Comparison of ENCODE assay signal across 8 cellular contexts in the genomic region with DNA sequence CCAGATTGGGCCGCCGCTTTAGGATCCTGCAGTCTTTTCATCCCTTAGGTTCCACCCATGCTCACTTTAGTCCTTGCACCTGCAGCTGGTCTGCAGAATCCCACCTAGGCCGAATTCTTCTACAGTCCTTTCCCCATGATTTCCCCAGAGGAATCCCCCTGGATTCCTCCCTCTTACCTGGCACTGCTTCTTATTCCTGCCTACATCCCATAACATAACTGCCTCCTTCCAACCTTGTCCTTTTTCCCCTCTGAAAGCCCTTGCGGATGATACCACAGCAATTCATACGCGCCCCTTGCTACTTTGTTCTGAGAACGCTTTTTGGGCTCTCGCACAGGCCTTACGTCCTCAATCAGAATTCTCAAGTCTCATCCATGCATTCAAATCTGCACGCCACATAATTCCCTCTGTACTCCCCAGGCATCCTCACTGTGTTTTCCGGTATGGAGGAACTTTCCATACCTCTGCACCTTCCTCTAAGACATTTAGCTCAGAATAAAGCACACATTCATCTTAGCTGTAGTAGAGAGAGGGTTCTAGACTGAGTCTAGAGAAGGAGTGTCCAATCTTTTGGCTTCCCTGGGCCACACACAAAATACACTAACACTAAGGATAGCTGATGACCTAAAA. TPM values are rescaled to one million over a fixed set of nuclear protein-coding genes. Genes with fewer than 3 reads are reported as not detected.
DNase-seq lines count a peak whose midpoint lies in the region; ATAC-seq and TF ChIP-seq lines count a peak whose summit lies in the region.

No MANE protein-coding gene starts in this region.

- POLR2A ChIA-PET in CD8-positive, alpha-beta memory T cell (lab: Charles Lee) = interaction anchor here (1.0 kb wide), 1 partner anchor 14 kb away, joined by 3 read pairs; no protein-coding TSS in a partner anchor
- POLR2A ChIA-PET in activated CD8-positive, alpha-beta T cell treated with anti-CD3 and anti-CD28 coated beads for 36 hours (lab: Charles Lee) = interaction anchor here (1.0 kb wide), 1 partner anchor 14 kb away, joined by 3 read pairs; the partner anchor contains the start of gene GPR176

- DNase-seq in CD8-positive, alpha-beta memory T cell = peak in 1 of 5 donors; percentile 5
- peak; percentile 11 for DNase-seq in activated CD8-positive, alpha-beta T cell treated with anti-CD3 and anti-CD28 coated beads for 36 hours
- peak; percentile 16 for DNase-seq in globus pallidus (ENCODE audit: low spot score)
- no peak for DNase-seq in ovary
- DNase-seq in germinal center (ENCODE audit: low spot score) = no peak
- DNase-seq in stimulated activated CD8-positive, alpha-beta memory T cell treated with anti-CD3 and anti-CD28 coated beads, Interleukin-4, amount 100 ng/mL, for 48 hours = no peak
- no peak for DNase-seq in posterior cingulate gyrus

- TF ChIP-seq POLR2A in ovary (IDR thresholded peaks at IDR 0.05) = no peak

- H3K27ac Mint-ChIP-seq in CD8-positive, alpha-beta memory T cell = peak overlapping the region in 7 of 8 donors; percentile 10 to 87 (median 77)
- H3K27ac Mint-ChIP-seq in activated CD8-positive, alpha-beta T cell treated with anti-CD3 and anti-CD28 coated beads for 36 hours = peak overlapping the region; percentile 74

- intact Hi-C loops in activated CD8-positive, alpha-beta T cell treated with anti-CD3 and anti-CD28 coated beads for 36 hours (cut with micrococcal nuclease) = loop anchor here (5.0 kb wide), 1 partner anchor 152 kb away; the partner anchor contains the start of gene FSIP1
- intact Hi-C loops in ovary (cut with DNase I) = no loop called here
- intact Hi-C loops in posterior cingulate gyrus (cut with DNase I) = loop anchor here (1.0 to 5.0 kb wide), 3 partner anchors 14 to 152 kb away; partner anchors contain the start of genes FSIP1 and GPR176

- H3K4me1 ChIP-seq in CD8-positive, alpha-beta memory T cell (ENCODE audit: insufficient read depth, low read length) = peaks cover 7% of the 10 kb centered on the region
- peaks cover 7% of the 10 kb centered on the region for H3K4me1 ChIP-seq in ovary (ENCODE audit: insufficient read depth)

- peaks cover 28 to 51% (median 49%) of the 10 kb centered on the region in 3 donors for H3K4me1 Mint-ChIP-seq in CD8-positive, alpha-beta memory T cell
- H3K4me1 Mint-ChIP-seq in activated CD8-positive, alpha-beta T cell treated with anti-CD3 and anti-CD28 coated beads for 36 hours (ENCODE audit: low read depth) = peaks cover 25% of the 10 kb centered on the region

- H3K27me3 ChIP-seq in CD8-positive, alpha-beta memory T cell (ENCODE audit: insufficient read depth, low read length, poor library complexity, severe bottlenecking) = no peaks in the 10 kb centered on the region
- H3K27me3 ChIP-seq in ovary = no peaks in the 10 kb centered on the region

- WGBS in ovary, 3 donors = 3 to 8% (median 6%) methylated on average over 11 of the region's 11 CpGs

- peak overlapping the region; percentile 48 for H3K27ac ChIP-seq in CD8-positive, alpha-beta memory T cell (ENCODE audit: low read depth, low read length)
- H3K27ac ChIP-seq in ovary = peak overlapping the region; percentile 33 to 81

- no peak for TF ChIP-seq CTCF in activated CD8-positive, alpha-beta T cell treated with anti-CD3 and anti-CD28 coated beads for 36 hours (IDR thresholded peaks at IDR 0.05)
- TF ChIP-seq CTCF in ovary (IDR thresholded peaks at IDR 0.05) = no peak

- peaks cover 0 to 11% (median 9%) of the 10 kb centered on the region in 3 donors for H3K36me3 Mint-ChIP-seq in CD8-positive, alpha-beta memory T cell
- H3K36me3 Mint-ChIP-seq in activated CD8-positive, alpha-beta T cell treated with anti-CD3 and anti-CD28 coated beads for 36 hours (ENCODE audit: low read depth) = peaks cover 8% of the 10 kb centered on the region

- peak overlapping the region; percentile 60 for H3K4me3 ChIP-seq in CD8-positive, alpha-beta memory T cell (ENCODE audit: low read length)
- H3K4me3 ChIP-seq in ovary = peak overlapping the region; percentile 51

- CTCF ChIA-PET in CD8-positive, alpha-beta memory T cell (lab: Charles Lee) = interaction anchor here (0.9 kb wide), 1 partner anchor 101 kb away, joined by 3 read pairs; no protein-coding TSS in a partner anchor
- CTCF ChIA-PET in activated CD8-positive, alpha-beta T cell treated with anti-CD3 and anti-CD28 coated beads for 36 hours (lab: Charles Lee) = interaction anchor here (1.4 to 1.8 kb wide), 3 partner anchors 12 to 146 kb away, joined by 3 to 6 read pairs (median 5); no protein-coding TSS in a partner anchor

- peaks cover 5 to 19% of the 10 kb centered on the region in 2 donors for H3K27me3 Mint-ChIP-seq in CD8-positive, alpha-beta memory T cell
- peaks cover 6% of the 10 kb centered on the region for H3K27me3 Mint-ChIP-seq in activated CD8-positive, alpha-beta T cell treated with anti-CD3 and anti-CD28 coated beads for 36 hours

- TF ChIP-seq EP300 in ovary (IDR thresholded peaks at IDR 0.05) = no peak

- no peaks in the 10 kb centered on the region for H3K9me3 Mint-ChIP-seq in CD8-positive, alpha-beta memory T cell
- H3K9me3 Mint-ChIP-seq in activated CD8-positive, alpha-beta T cell treated with anti-CD3 and anti-CD28 coated beads for 36 hours = no peaks in the 10 kb centered on the region

- peak overlapping the region; percentile 84 to 91 (median 89) for H3K4me3 Mint-ChIP-seq in CD8-positive, alpha-beta memory T cell
- peak overlapping the region; percentile 82 for H3K4me3 Mint-ChIP-seq in activated CD8-positive, alpha-beta T cell treated with anti-CD3 and anti-CD28 coated beads for 36 hours

- peak; percentile 6 for ATAC-seq in HG02763 (IDR thresholded peaks at IDR 0.05; ENCODE audit: unreplicated experiment)
- ATAC-seq in activated CD8-positive, alpha-beta T cell treated with anti-CD3 and anti-CD28 coated beads for 36 hours = no peak

- H3K9me3 ChIP-seq in CD8-positive, alpha-beta memory T cell (ENCODE audit: low read length) = no peaks in the 10 kb centered on the region
- H3K9me3 ChIP-seq in ovary = no peaks in the 10 kb centered on the region

- H3K36me3 ChIP-seq in CD8-positive, alpha-beta memory T cell (ENCODE audit: insufficient read depth, low read length) = no peaks in the 10 kb centered on the region
- H3K36me3 ChIP-seq in ovary = no peaks in the 10 kb centered on the region

RNA-seq across cellular contexts. Expression of gene EIF2AK4, which starts 0.6 kb away (rescaled TPM):
- total RNA-seq in CD8-positive, alpha-beta memory T cell = 10 to 100 TPM; 23.9 to 24.3 TPM
- 17.0 TPM for polyA plus RNA-seq in CD8-positive, alpha-beta memory T cell
- 10 to 100 TPM; 27.0 to 28.1 TPM for total RNA-seq in activated CD8-positive, alpha-beta T cell treated with anti-CD3 and anti-CD28 coated beads for 36 hours
- total RNA-seq in ovary = 10 to 100 TPM; 26.6 to 44.8 (median 31.6) TPM
- 10 to 100 TPM; 22.4 to 42.1 TPM for polyA plus RNA-seq in ovary

RNA-seq across cellular contexts. Expression of gene GPR176, which starts 14.5 kb away (rescaled TPM):
- under 1 TPM in 1 of 2 experiments, not detected in 1; 0.20 TPM for total RNA-seq in CD8-positive, alpha-beta memory T cell
- polyA plus RNA-seq in CD8-positive, alpha-beta memory T cell = not detected
- under 1 TPM; 0.13 to 0.16 TPM for total RNA-seq in activated CD8-positive, alpha-beta T cell treated with anti-CD3 and anti-CD28 coated beads for 36 hours
- 1 to 10 TPM in 5 of 7 donors, under 1 TPM in 2; 0.68 to 2.4 (median 1.8) TPM for total RNA-seq in ovary
- 1 to 10 TPM; 3.0 to 8.5 TPM for polyA plus RNA-seq in ovary

Comparison
In these comparisons a context has a peak if more than half of its experiments do, and no peak if none do; other contexts are left out.
1. DNase-seq: peak in activated CD8-positive, alpha-beta T cell treated with anti-CD3 and anti-CD28 coated beads for 36 hours (single experiment) and globus pallidus (single experiment); none in ovary (0 of 5), germinal center (single experiment), stimulated activated CD8-positive, alpha-beta memory T cell treated with anti-CD3 and anti-CD28 coated beads, Interleukin-4, amount 100 ng/mL, for 48 hours (single experiment) and posterior cingulate gyrus (0 of 10).
2. intact Hi-C loops: an anchor here in activated CD8-positive, alpha-beta T cell treated with anti-CD3 and anti-CD28 coated beads for 36 hours (5.0 kb wide) and posterior cingulate gyrus (1.0 to 5.0 kb wide); none called in ovary.